Comparison of ENCODE assay signal across 8 cellular contexts in genomic region chr1:25858906-25859789, GRCh38. TPM values are rescaled to one million over a fixed set of nuclear protein-coding genes. Genes with fewer than 3 reads are reported as not detected.
DNase-seq lines count a peak whose midpoint lies in the region; ATAC-seq and TF ChIP-seq lines count a peak whose summit lies in the region.

AUNIP (minus strand) TSS chr1:25859457; CDS start chr1:25859357, 100 bp downstream.

- H3K36me3 Mint-ChIP-seq in T-cell: no peaks in the 10 kb centered on the region

- DNase-seq in GM10248 (ENCODE audit: extremely low spot score): peak; percentile 98
- DNase-seq in NCI-H128 (lab: John Stamatoyannopoulos, UW; ENCODE audit: unreplicated experiment): peak; percentile 76
- peak; percentile 78 to 91 (median 86) for DNase-seq in T-cell
- peak; percentile 84 for DNase-seq in amniotic epithelial cell (ENCODE audit: low read depth)
- DNase-seq in left ventricle myocardium inferior: peak; percentile 87
- DNase-seq in prostate gland (ENCODE audit: low spot score): peak; percentile 77

- H3K27ac Mint-ChIP-seq in T-cell: peak within 1 kb of the TSS; percentile 85 to 90

- peak within 1 kb of the TSS; percentile 88 to 91 (median 89) for H3K4me3 Mint-ChIP-seq in T-cell

- POLR2A ChIA-PET in GM10248 (lab: Yijun Ruan, JAX) (interaction anchor here (0.7 kb wide), 1 partner anchor 14 kb away, joined by 3 read pairs; no protein-coding TSS in a partner anchor), T-cell (lab: Charles Lee) (interaction anchor here in 1 of 2 donors (0.6 kb wide), 1 partner anchor 32 kb away, joined by 3 read pairs; no protein-coding TSS in a partner anchor)

- H3K4me1 Mint-ChIP-seq in T-cell: peaks cover 20 to 21% (median 21%) of the 10 kb centered on the region in 3 donors

- H3K4me3 ChIP-seq in left ventricle myocardium inferior: peak within 1 kb of the TSS; percentile 66
- H3K4me3 ChIP-seq in prostate gland: peak within 1 kb of the TSS; percentile 34 to 41
- peak within 1 kb of the TSS; percentile 47 for H3K4me3 ChIP-seq in urinary bladder (ENCODE audit: low read depth, low read length)

- no peaks in the 10 kb centered on the region for H3K9me3 Mint-ChIP-seq in T-cell

- no peaks in the 10 kb centered on the region for H3K27me3 Mint-ChIP-seq in T-cell

- intact Hi-C loops in left ventricle myocardium inferior (cut with micrococcal nuclease) (no loop called here), prostate gland (cut with DNase I) (no loop called here)

- H3K9me3 ChIP-seq in left ventricle myocardium inferior (replicated peaks) (no peaks in the 10 kb centered on the region), prostate gland (no peaks in the 10 kb centered on the region)

- peak; percentile 74 for TF ChIP-seq POLR2A in prostate gland (IDR thresholded peaks at IDR 0.05)

- H3K4me1 ChIP-seq in left ventricle myocardium inferior: peaks cover 24% of the 10 kb centered on the region
- H3K4me1 ChIP-seq in prostate gland (replicated peaks): peaks cover 7% of the 10 kb centered on the region
- H3K4me1 ChIP-seq in urinary bladder (ENCODE audit: insufficient read depth): no peaks in the 10 kb centered on the region

- CTCF ChIA-PET in GM10248 (lab: Yijun Ruan, JAX): interaction anchor here (1.0 kb wide), 1 partner anchor 17 kb away, joined by 3 read pairs; the partner anchor contains the start of gene PAQR7
- CTCF ChIA-PET in T-cell (lab: Charles Lee): interaction anchor here in 1 of 2 donors (1.0 kb wide), 1 partner anchor 39 kb away, joined by 3 read pairs; no protein-coding TSS in a partner anchor

- no peaks in the 10 kb centered on the region for H3K36me3 ChIP-seq in left ventricle myocardium inferior
- no peaks in the 10 kb centered on the region for H3K36me3 ChIP-seq in prostate gland
- no peaks in the 10 kb centered on the region for H3K36me3 ChIP-seq in urinary bladder (ENCODE audit: insufficient read depth)

- H3K27ac ChIP-seq in left ventricle myocardium inferior (replicated peaks) (peak within 1 kb of the TSS; percentile 75), prostate gland (peak within 1 kb of the TSS; percentile 70 to 71), urinary bladder (ENCODE audit: low read depth) (peak within 1 kb of the TSS; percentile 43)

- H3K27me3 ChIP-seq in left ventricle myocardium inferior (ENCODE audit: low read depth): no peaks in the 10 kb centered on the region
- no peaks in the 10 kb centered on the region for H3K27me3 ChIP-seq in prostate gland (replicated peaks; ENCODE audit: insufficient read depth)

- 2% methylated on average over 63 of the region's 77 CpGs for WGBS in prostate gland
- WGBS in urinary bladder: 1% methylated on average over 77 of the region's 77 CpGs

- ATAC-seq in HG02623 (IDR thresholded peaks at IDR 0.05; ENCODE audit: unreplicated experiment): peak; percentile 81
- ATAC-seq in T-cell (replicated peaks in 1 of 4): peak; percentile 98 to 100 (median 100)

- TF ChIP-seq CTCF in GM10248 (IDR thresholded peaks at IDR 0.05; ENCODE audit: control extremely low read depth, extremely low read depth, low read depth, missing control alignments) (no peak), left ventricle myocardium inferior (IDR thresholded peaks at IDR 0.05; ENCODE audit: borderline replicate concordance) (no peak), prostate gland (IDR thresholded peaks at IDR 0.05) (no peak)

RNA-seq across cellular contexts. Expression of gene AUNIP, which starts in this region (rescaled TPM):
- under 1 TPM in 2 of 5 donors, not detected in 3; 0.20 to 0.35 TPM for total RNA-seq in T-cell
- not detected for total RNA-seq in left ventricle myocardium inferior
- 1 to 10 TPM in 1 of 2 donors, under 1 TPM in 1; 0.32 to 4.3 TPM for total RNA-seq in prostate gland
- 1.4 TPM for total RNA-seq in urinary bladder
- 0.11 TPM for polyA plus RNA-seq in urinary bladder

Comparison
In these comparisons a context has a peak if more than half of its experiments do, and no peak if none do; other contexts are left out.
1. Peak in every context shown above with its lines: DNase-seq, ATAC-seq, H3K4me3 ChIP-seq and H3K27ac ChIP-seq.
2. Peak in DNase-seq and ATAC-seq in T-cell; RNA of the gene not detected or under 1 TPM.
3. Peak in DNase-seq, H3K4me3 ChIP-seq and H3K27ac ChIP-seq in left ventricle myocardium inferior; RNA of the gene not detected or under 1 TPM.